In the genomic region with DNA sequence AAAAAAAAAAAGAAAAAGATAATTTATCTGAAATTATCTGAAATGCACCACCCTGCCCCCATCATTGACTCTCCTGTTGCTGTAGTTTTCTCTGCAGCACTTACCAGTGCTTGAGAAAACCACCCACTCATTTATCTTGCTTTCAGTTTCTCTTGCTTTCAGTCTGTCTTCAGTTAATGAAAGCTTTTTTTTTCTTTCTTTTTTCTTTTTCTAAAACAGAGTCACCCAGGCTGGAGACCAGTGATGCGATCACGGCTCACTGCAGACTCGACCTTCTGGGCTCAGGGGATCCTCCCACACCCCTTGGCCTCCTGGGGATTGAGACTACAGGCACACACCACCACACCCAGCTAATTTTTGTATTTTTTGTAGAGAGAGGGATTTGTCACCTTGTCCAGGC, we compare ENCODE assay signal across 8 cellular contexts. TPM values are rescaled to one million over a fixed set of nuclear protein-coding genes. Genes with fewer than 3 reads are reported as not detected.
DNase-seq lines count a peak whose midpoint lies in the region; TF ChIP-seq lines count a peak whose summit lies in the region.

No MANE protein-coding gene starts in this region.

- H3K27ac ChIP-seq in OCI-LY7 (ENCODE audit: low read depth, low read length, poor library complexity, severe bottlenecking) (peak overlapping the region; percentile 88), suprapubic skin (peak overlapping the region; percentile 46)

- peaks cover 14% of the 10 kb centered on the region for H3K4me1 Mint-ChIP-seq in HFFc6 (ENCODE audit: low read depth)

- in situ Hi-C loops in GM13977 (cut with MboI; ENCODE audit: low pct_unique_long_range_greater_than_20kb, low sequenced_read_pairs, unreplicated experiment) = no loop called here

- TF ChIP-seq POLR2A in suprapubic skin (IDR thresholded peaks at IDR 0.05) = no peak

- H3K4me1 ChIP-seq in OCI-LY7 (ENCODE audit: insufficient read depth, low read length, poor library complexity, severe bottlenecking) = peaks cover 70% of the 10 kb centered on the region
- H3K4me1 ChIP-seq in suprapubic skin = peaks cover 37% of the 10 kb centered on the region

- no peaks in the 10 kb centered on the region for H3K36me3 Mint-ChIP-seq in HFFc6 (ENCODE audit: low read depth)

- no peaks in the 10 kb centered on the region for H4K20me1 ChIP-seq in OCI-LY7 (ENCODE audit: insufficient read depth, low read length)

- WGBS in suprapubic skin = 34% methylated on average over 3 of the region's 3 CpGs

- CTCF ChIA-PET in OCI-LY7 (lab: Charles Lee; ENCODE audit: unreplicated experiment) = no interaction called here

- H3K4me2 ChIP-seq in OCI-LY7 (ENCODE audit: low read length) = peak overlapping the region; percentile 56

- intact Hi-C loops in OCI-LY7 (cut with micrococcal nuclease; ENCODE audit: unreplicated experiment) = no loop called here

- peak; percentile 82 for DNase-seq in GM13977 (ENCODE audit: low spot score)
- DNase-seq in HFFc6 = no peak
- DNase-seq in OCI-LY7 (ENCODE audit: low spot score) = peak; percentile 92
- peak; percentile 68 for DNase-seq in choroid plexus epithelial cell (ENCODE audit: low read depth)
- no peak for DNase-seq in suprapubic skin (ENCODE audit: low spot score in 2 of 2)
- no peak for DNase-seq in D341Med (ENCODE audit: low spot score)
- DNase-seq in NCI-H1105 (lab: John Stamatoyannopoulos, UW) = no peak
- DNase-seq in H4 (ENCODE audit: low spot score) = no peak

- H3K9me2 ChIP-seq in OCI-LY7 (ENCODE audit: insufficient read depth, low read length) = no peaks in the 10 kb centered on the region

- H3K79me2 ChIP-seq in OCI-LY7 (ENCODE audit: insufficient read depth, low read depth, low read length) = no peaks in the 10 kb centered on the region; the same call in 1 of the 2 replicates

- no peak overlapping the region for H3K27ac Mint-ChIP-seq in HFFc6

- BruUV-seq in OCI-LY7 (replicated peaks; lab: Mats Ljungman, UMichigan) = no TSS peak

- TF ChIP-seq CTCF in GM13977 (IDR thresholded peaks at IDR 0.05; ENCODE audit: extremely low read depth, insufficient read depth, missing control alignments) (no peak), HFFc6 (IDR thresholded peaks at IDR 0.05) (no peak), OCI-LY7 (conservative IDR thresholded peaks at IDR 0.05; ENCODE audit: low read length) (no peak), choroid plexus epithelial cell (conservative IDR thresholded peaks at IDR 0.05; ENCODE audit: low read depth, low read length) (no peak), suprapubic skin (IDR thresholded peaks at IDR 0.05) (no peak)

- peak overlapping the region; percentile 56 for H3K4me3 Mint-ChIP-seq in HFFc6

- H2AFZ ChIP-seq in OCI-LY7 (ENCODE audit: low read length) = peak overlapping the region; percentile 29; the same call in 1 of the 2 replicates

- no peaks in the 10 kb centered on the region for H3K9me3 Mint-ChIP-seq in HFFc6

- H3K4me3 ChIP-seq in OCI-LY7 (ENCODE audit: low read depth, low read length, poor library complexity, severe bottlenecking) = peak overlapping the region; percentile 46
- no peak overlapping the region for H3K4me3 ChIP-seq in choroid plexus epithelial cell (ENCODE audit: low read depth, low read length)
- no peak overlapping the region for H3K4me3 ChIP-seq in suprapubic skin

- no peaks in the 10 kb centered on the region for H3K36me3 ChIP-seq in OCI-LY7 (ENCODE audit: insufficient read depth, low read length)
- no peaks in the 10 kb centered on the region for H3K36me3 ChIP-seq in suprapubic skin

- peaks cover 3% of the 10 kb centered on the region for H3K27me3 ChIP-seq in suprapubic skin

- POLR2A ChIA-PET in OCI-LY7 (lab: Charles Lee) = interaction anchor here (0.6 to 2.5 kb wide), 3 partner anchors 11 to 450 kb away, joined by 4 to 8 read pairs (median 4); no protein-coding TSS in a partner anchor

- peaks cover 10% of the 10 kb centered on the region for H3K27me3 Mint-ChIP-seq in HFFc6 (ENCODE audit: insufficient read depth)

- no peak for TF ChIP-seq EP300 in suprapubic skin (IDR thresholded peaks at IDR 0.05)

- H3K9me3 ChIP-seq in OCI-LY7 (ENCODE audit: low read length) = no peaks in the 10 kb centered on the region
- H3K9me3 ChIP-seq in suprapubic skin = no peaks in the 10 kb centered on the region

RNA-seq across cellular contexts. Expression of a gene that starts 4.3 kb away (rescaled TPM):
- total RNA-seq in HFFc6 (2021; fragmentation: NEBNext Ultra II Directional; extraction: Animal tissue kit (Norgen Biotek cat#: 25700)) = 1 to 10 TPM; 1.5 to 2.8 (median 2.3) TPM
- 13.3 and 21.6 TPM in 2 replicates for total RNA-seq in OCI-LY7 (2014; rRNA removed; shearing (Covaris generic))
- total RNA-seq in OCI-LY7 (2022) (16.3 and 17.4 TPM in 2 replicates), suprapubic skin (10 to 100 TPM; 18.0 to 40.1 (median 32.8) TPM)
- total RNA-seq in H4 (2014; rRNA removed; shearing (Covaris generic)) = 8.2 and 10.4 TPM in 2 replicates

RNA-seq across cellular contexts. Expression of a gene that starts 15.5 kb away (rescaled TPM):
- total RNA-seq in HFFc6 (2021; fragmentation: NEBNext Ultra II Directional; extraction: Animal tissue kit (Norgen Biotek cat#: 25700)) = 1 to 10 TPM; 5.7 to 8.7 (median 7.5) TPM
- total RNA-seq in OCI-LY7 (2014; rRNA removed; shearing (Covaris generic)) = 8.0 and 11.0 TPM in 2 replicates
- total RNA-seq in OCI-LY7 (2022) = 16.0 and 16.8 TPM in 2 replicates
- total RNA-seq in suprapubic skin = 1 to 10 TPM; 6.1 to 8.9 (median 7.9) TPM
- total RNA-seq in H4 (2014; rRNA removed; shearing (Covaris generic)) = 13.0 and 18.8 TPM in 2 replicates

RNA-seq across cellular contexts. Expression of a gene that starts 22.7 kb away (rescaled TPM):
- 10 to 100 TPM; 72.3 to 85.5 (median 78.7) TPM for total RNA-seq in HFFc6 (2021; fragmentation: NEBNext Ultra II Directional; extraction: Animal tissue kit (Norgen Biotek cat#: 25700))
- 48.9 and 60.5 TPM in 2 replicates for total RNA-seq in OCI-LY7 (2014; rRNA removed; shearing (Covaris generic))
- total RNA-seq in OCI-LY7 (2022) = 69.0 and 73.2 TPM in 2 replicates
- 10 to 100 TPM; 30.6 to 55.3 (median 41.1) TPM for total RNA-seq in suprapubic skin
- total RNA-seq in H4 (2014; rRNA removed; shearing (Covaris generic)) = 72.7 and 85.3 TPM in 2 replicates

RNA-seq across cellular contexts. Expression of a gene that starts 43.1 kb away (rescaled TPM):
- 1 to 10 TPM; 6.5 to 9.3 (median 8.0) TPM for total RNA-seq in HFFc6 (2021; fragmentation: NEBNext Ultra II Directional; extraction: Animal tissue kit (Norgen Biotek cat#: 25700))
- total RNA-seq in OCI-LY7 (2014; rRNA removed; shearing (Covaris generic)) = not detected in 2 replicates
- total RNA-seq in OCI-LY7 (2022) = not detected in 2 replicates
- total RNA-seq in suprapubic skin = 10 to 100 TPM; 19.9 to 31.6 (median 24.2) TPM
- 0.21 and 0.25 TPM in 2 replicates for total RNA-seq in H4 (2014; rRNA removed; shearing (Covaris generic))

RNA-seq across cellular contexts. Expression of a gene that starts 52.8 kb away (rescaled TPM):
- total RNA-seq in HFFc6 (2021; fragmentation: NEBNext Ultra II Directional; extraction: Animal tissue kit (Norgen Biotek cat#: 25700)) = 10 to 100 TPM; 17.5 to 24.9 (median 19.9) TPM
- 40.6 and 52.4 TPM in 2 replicates for total RNA-seq in OCI-LY7 (2014; rRNA removed; shearing (Covaris generic))
- 59.3 and 59.5 TPM in 2 replicates for total RNA-seq in OCI-LY7 (2022)
- total RNA-seq in suprapubic skin = 10 to 100 TPM; 40.4 to 65.7 (median 57.8) TPM
- total RNA-seq in H4 (2014; rRNA removed; shearing (Covaris generic)) = 43.0 and 47.5 TPM in 2 replicates

Comparison
In these comparisons a context has a peak if more than half of its experiments do, and no peak if none do; other contexts are left out.
1. DNase-seq: peak in GM13977 (single experiment), OCI-LY7 (single experiment) and choroid plexus epithelial cell (single experiment); none in HFFc6 (single experiment), suprapubic skin (0 of 2), D341Med (single experiment), NCI-H1105 (single experiment) and H4 (single experiment).